ENCODE assay signal across 8 cellular contexts in genomic region chr4:78661923-78662521, GRCh38.
DNase-seq lines count a peak whose midpoint lies in the region; ATAC-seq, FAIRE-seq and TF ChIP-seq lines count a peak whose summit lies in the region.

No MANE protein-coding gene starts in this region.

- H3K9ac ChIP-seq in fibroblast of lung (ENCODE audit: insufficient read depth, low read length), result no peak overlapping the region

- no peaks in the 10 kb centered on the region for H3K36me3 ChIP-seq in fibroblast of lung (ENCODE audit: control insufficient read depth, insufficient read depth, low read length)

- H3K27me3 ChIP-seq in fibroblast of lung (ENCODE audit: control insufficient read depth, insufficient read depth, low read length), result no peaks in the 10 kb centered on the region

- no peaks in the 10 kb centered on the region for H3K79me2 ChIP-seq in fibroblast of lung (ENCODE audit: control insufficient read depth, insufficient read depth, low read length)

- H3K36me3 Mint-ChIP-seq in stimulated activated effector memory CD8-positive, alpha-beta T cell treated with anti-CD3 and anti-CD28 coated beads, Interleukin-12 subunit alpha, Interleukin-12 subunit beta, amount 100 ng/mL, for 72 hours, result no peaks in the 10 kb centered on the region

- FAIRE-seq in D721Med (lab: Jason Lieb, UNC), result no peak

- H3K4me1 ChIP-seq in fibroblast of lung (ENCODE audit: control insufficient read depth, extremely low read depth, insufficient read depth, low read length), result peaks cover 11% of the 10 kb centered on the region

- no peak overlapping the region for H3K4me3 Mint-ChIP-seq in stimulated activated effector memory CD8-positive, alpha-beta T cell treated with anti-CD3 and anti-CD28 coated beads, Interleukin-12 subunit alpha, Interleukin-12 subunit beta, amount 100 ng/mL, for 72 hours

- no peaks in the 10 kb centered on the region for H3K9me3 Mint-ChIP-seq in stimulated activated effector memory CD8-positive, alpha-beta T cell treated with anti-CD3 and anti-CD28 coated beads, Interleukin-12 subunit alpha, Interleukin-12 subunit beta, amount 100 ng/mL, for 72 hours

- peaks cover 18% of the 10 kb centered on the region for H3K4me1 Mint-ChIP-seq in stimulated activated effector memory CD8-positive, alpha-beta T cell treated with anti-CD3 and anti-CD28 coated beads, Interleukin-12 subunit alpha, Interleukin-12 subunit beta, amount 100 ng/mL, for 72 hours

- peak overlapping the region; percentile 34 for H3K4me2 ChIP-seq in fibroblast of lung (ENCODE audit: extremely low read depth, insufficient read depth, low read length)

- no peak for TF ChIP-seq CTCF in fibroblast of lung (conservative IDR thresholded peaks at IDR 0.05 in 1 of 2, IDR thresholded peaks at IDR 0.05 in 1 of 2; ENCODE audit: low read depth in 1 of 2, low read length in 2 of 2)
- TF ChIP-seq CTCF in D721Med (IDR thresholded peaks at IDR 0.05; ENCODE audit: insufficient read depth, missing control alignments), result no peak

- no peaks in the 10 kb centered on the region for H4K20me1 ChIP-seq in fibroblast of lung (ENCODE audit: control insufficient read depth, extremely low read depth, insufficient read depth, low read length)

- peak; percentile 21 for DNase-seq in NCI-H2107 treated with DMSO at 0.1 percent for 48 hours (lab: John Stamatoyannopoulos, UW; ENCODE audit: unreplicated experiment)
- no peak for DNase-seq in NCI-H2107 (lab: John Stamatoyannopoulos, UW)
- DNase-seq in NCI-H69 (lab: John Stamatoyannopoulos, UW), result peak; percentile 83
- DNase-seq in fibroblast of lung (ENCODE audit: low read depth in 2 of 2), result peak in 1 of 2 donors; percentile 77
- DNase-seq in stimulated activated effector memory CD8-positive, alpha-beta T cell treated with anti-CD3 and anti-CD28 coated beads, Interleukin-12 subunit alpha, Interleukin-12 subunit beta, amount 100 ng/mL, for 72 hours (ENCODE audit: low spot score in 2 of 2), result no peak
- DNase-seq in kidney glomerular epithelial cell (lab: John Stamatoyannopoulos, UW), result no peak
- no peak for DNase-seq in D721Med (ENCODE audit: insufficient read length, low spot score)

- H2AFZ ChIP-seq in fibroblast of lung (ENCODE audit: low read length), result peak overlapping the region; percentile 3

- peak; percentile 90 for ATAC-seq in HG02588 (IDR thresholded peaks at IDR 0.05; ENCODE audit: unreplicated experiment)
- peak; percentile 66 for ATAC-seq in stimulated activated effector memory CD8-positive, alpha-beta T cell treated with anti-CD3 and anti-CD28 coated beads, Interleukin-12 subunit alpha, Interleukin-12 subunit beta, amount 100 ng/mL, for 72 hours

- no peak overlapping the region for H3K4me3 ChIP-seq in fibroblast of lung (replicated peaks in 1 of 4; ENCODE audit: control extremely low read depth in 1 of 4, insufficient read depth in 1 of 4, low read depth in 3 of 4, low read length in 4 of 4)

- no peak overlapping the region for H3K27ac ChIP-seq in fibroblast of lung (ENCODE audit: insufficient read depth, low read length)

- no peaks in the 10 kb centered on the region for H3K9me3 ChIP-seq in fibroblast of lung (ENCODE audit: control insufficient read depth, insufficient read depth, low read depth, low read length)

- H3K27ac Mint-ChIP-seq in stimulated activated effector memory CD8-positive, alpha-beta T cell treated with anti-CD3 and anti-CD28 coated beads, Interleukin-12 subunit alpha, Interleukin-12 subunit beta, amount 100 ng/mL, for 72 hours, result no peak overlapping the region

Comparison
In these comparisons a context has a peak if more than half of its experiments do, and no peak if none do; other contexts are left out.
1. DNase-seq: peak in NCI-H2107 treated with DMSO at 0.1 percent for 48 hours (single experiment) and NCI-H69 (single experiment); none in NCI-H2107 (single experiment), stimulated activated effector memory CD8-positive, alpha-beta T cell treated with anti-CD3 and anti-CD28 coated beads, Interleukin-12 subunit alpha, Interleukin-12 subunit beta, amount 100 ng/mL, for 72 hours (0 of 2), kidney glomerular epithelial cell (single experiment) and D721Med (single experiment).